In the genomic region with DNA sequence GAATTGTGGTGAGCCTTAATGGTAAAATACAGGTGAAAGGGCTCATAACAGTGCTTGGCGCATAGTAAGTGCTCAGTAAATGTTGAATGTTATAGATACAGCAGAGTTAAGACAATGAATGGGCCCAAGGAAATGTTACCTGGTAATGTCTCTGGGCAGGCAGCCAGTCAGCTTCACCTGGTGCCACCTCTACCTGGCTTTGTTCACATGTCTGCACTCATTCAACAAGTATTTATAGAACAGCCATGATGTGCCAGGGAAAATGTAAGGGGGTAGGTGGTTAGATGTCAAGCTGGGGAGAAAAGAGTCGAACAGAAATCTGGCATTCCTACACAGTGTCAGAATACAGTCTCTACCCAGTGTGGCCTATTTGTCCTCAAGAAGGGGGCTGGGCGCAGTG, we compare ENCODE assay signal across 20 cellular contexts.
"Had no signal": no experiment of that assay in that cellular context is flagged by ENCODE, and none has a peak within 500 bp of the region (broad histone marks: within the 10 kb centered on the region; RNA-seq: fewer than 3 reads in every experiment).

No MANE protein-coding gene starts in this region.

- H3K4me3 Mint-ChIP-seq: effector memory CD8-positive, alpha-beta T cell; memory B cell; natural killer cell treated with Interleukin-12 subunit alpha and Interleukin-12 subunit beta and Interleukin-15 and Interleukin-18, amount 100 ng/mL, for 72 hours; neural crest cell; stimulated activated naive CD8-positive, alpha-beta T cell treated with anti-CD3 and anti-CD28 coated beads, Interleukin-15, amount 100 ng/mL, for 72 hours; type B pancreatic cell had no signal

- DNase-seq: cortex of kidney; effector memory CD8-positive, alpha-beta T cell; kidney; stimulated activated CD4-positive, alpha-beta T cell treated with anti-CD3 and anti-CD28 coated beads, Interleukin-12 subunit alpha, Interleukin-12 subunit beta, amount 100 ng/mL, for 4 hours; stimulated activated CD4-positive, alpha-beta T cell treated with anti-CD3 and anti-CD28 coated beads, Interleukin-1b, Interleukin-23, amount 100 ng/mL, for 48 hours; stimulated activated CD4-positive, alpha-beta T cell treated with anti-CD3 and anti-CD28 coated beads, Interleukin-4, amount 100 ng/mL, for 1 hour; stimulated activated CD8-positive, alpha-beta memory T cell treated with anti-CD3 and anti-CD28 coated beads, Interleukin-4, amount 100 ng/mL, for 48 hours; stimulated activated naive CD4-positive, alpha-beta T cell; stimulated activated naive CD8-positive, alpha-beta T cell treated with anti-CD3 and anti-CD28 coated beads, Interleukin-15, amount 100 ng/mL, for 72 hours; thyroid gland had no signal

- H3K4me1 Mint-ChIP-seq: stimulated activated naive CD8-positive, alpha-beta T cell treated with anti-CD3 and anti-CD28 coated beads, Interleukin-15, amount 100 ng/mL, for 72 hours had no signal

- H3K36me3 Mint-ChIP-seq: natural killer cell treated with Interleukin-12 subunit alpha and Interleukin-12 subunit beta and Interleukin-15 and Interleukin-18, amount 100 ng/mL, for 72 hours had no signal

- H3K4me3 ChIP-seq: lung, right atrium auricular region, smooth muscle cell, thyroid gland had no signal

- H3K27ac Mint-ChIP-seq: effector memory CD8-positive, alpha-beta T cell; memory B cell; natural killer cell treated with Interleukin-12 subunit alpha and Interleukin-12 subunit beta and Interleukin-15 and Interleukin-18, amount 100 ng/mL, for 72 hours; progenitor cell of endocrine pancreas; type B pancreatic cell had no signal

- ATAC-seq: effector memory CD8-positive, alpha-beta T cell; left lobe of liver; natural killer cell treated with Interleukin-12 subunit alpha and Interleukin-12 subunit beta and Interleukin-15 and Interleukin-18, amount 100 ng/mL, for 72 hours; sciatic nerve; stimulated activated naive CD8-positive, alpha-beta T cell treated with anti-CD3 and anti-CD28 coated beads, Interleukin-15, amount 100 ng/mL, for 72 hours had no signal

- H3K27me3 Mint-ChIP-seq: natural killer cell treated with Interleukin-12 subunit alpha and Interleukin-12 subunit beta and Interleukin-15 and Interleukin-18, amount 100 ng/mL, for 72 hours; progenitor cell of endocrine pancreas; type B pancreatic cell had no signal

- H3K9me3 Mint-ChIP-seq: effector memory CD8-positive, alpha-beta T cell; memory B cell; natural killer cell treated with Interleukin-12 subunit alpha and Interleukin-12 subunit beta and Interleukin-15 and Interleukin-18, amount 100 ng/mL, for 72 hours; neural crest cell; stimulated activated naive CD8-positive, alpha-beta T cell treated with anti-CD3 and anti-CD28 coated beads, Interleukin-15, amount 100 ng/mL, for 72 hours; type B pancreatic cell had no signal
